8 cellular contexts compared by ENCODE assay signal in the genomic region with DNA sequence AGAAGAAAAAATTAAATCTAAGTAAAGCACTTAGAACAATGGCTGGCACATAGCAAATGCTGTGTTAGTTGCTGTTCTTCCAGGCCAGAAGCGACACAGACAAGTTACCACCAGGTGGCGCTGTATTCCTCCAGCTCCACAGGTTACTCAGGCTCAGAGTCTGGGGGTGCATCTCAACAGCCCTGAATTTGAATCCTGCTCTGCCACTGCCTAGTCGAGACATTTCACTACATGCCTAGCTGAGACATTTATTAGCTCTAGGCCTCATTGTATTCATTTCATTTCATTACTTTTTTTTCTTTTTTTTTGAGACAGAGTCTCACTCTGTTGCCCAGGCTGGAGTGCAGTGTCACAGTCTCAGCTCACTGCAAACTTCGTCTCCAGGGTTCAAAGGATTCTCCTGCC. TPM values are rescaled to one million over a fixed set of nuclear protein-coding genes. Genes with fewer than 3 reads are reported as not detected.
DNase-seq lines count a peak whose midpoint lies in the region; ATAC-seq and TF ChIP-seq lines count a peak whose summit lies in the region.

No MANE protein-coding gene starts in this region.

- peaks cover 24% of the 10 kb centered on the region for H3K27me3 ChIP-seq in MG63
- peaks cover 0 to 46% (median 13%) of the 10 kb centered on the region in 7 donors for H3K27me3 ChIP-seq in heart right ventricle

- H3K4me3 Mint-ChIP-seq in activated naive CD8-positive, alpha-beta T cell treated with anti-CD3 and anti-CD28 coated beads, Interleukin-2, amount 50 U/mL, for 24 hours: no peak overlapping the region

- intact Hi-C loops in heart right ventricle (cut with DNase I) (loop anchor here in 9 of 10 donors (2.0 to 10.0 kb wide), 5 partner anchors 168 to 333 kb away; partner anchors contain the start of gene HNRNPUL1 (in 1 of the 9)), posterior vena cava (cut with DNase I) (loop anchor here in 1 of 2 donors (5.0 kb wide), 3 partner anchors 168 to 408 kb away; no protein-coding TSS in a partner anchor)

- peaks cover 5% of the 10 kb centered on the region for H3K27me3 Mint-ChIP-seq in activated naive CD8-positive, alpha-beta T cell treated with anti-CD3 and anti-CD28 coated beads, Interleukin-2, amount 50 U/mL, for 24 hours

- 23 to 28% methylated on average over 4 of the region's 4 CpGs for WGBS in heart right ventricle, 2 donors

- H3K27ac ChIP-seq in heart right ventricle: no peak overlapping the region

- peak; percentile 63 for ATAC-seq in activated naive CD8-positive, alpha-beta T cell treated with anti-CD3 and anti-CD28 coated beads, Interleukin-2, amount 50 U/mL, for 24 hours
- peak in 3 of 8 donors; percentile 51 to 75 (median 66) for ATAC-seq in heart right ventricle
- ATAC-seq in GM18505 (IDR thresholded peaks at IDR 0.05; ENCODE audit: unreplicated experiment): no peak

- peak; percentile 65 to 91 (median 83) for TF ChIP-seq CTCF in heart right ventricle (IDR thresholded peaks at IDR 0.05)

- no peak for TF ChIP-seq POLR2A in GM18505 (IDR thresholded peaks at IDR 0.05; ENCODE audit: borderline replicate concordance, extremely low read depth, insufficient read depth, insufficient read length)

- H3K4me3 ChIP-seq in MG63 (no peak overlapping the region), heart right ventricle (no peak overlapping the region)

- H3K4me1 ChIP-seq in heart right ventricle: no peaks in the 10 kb centered on the region

- H3K4me1 Mint-ChIP-seq in activated naive CD8-positive, alpha-beta T cell treated with anti-CD3 and anti-CD28 coated beads, Interleukin-2, amount 50 U/mL, for 24 hours: peaks cover 11% of the 10 kb centered on the region

- no peaks in the 10 kb centered on the region for H3K9me3 Mint-ChIP-seq in activated naive CD8-positive, alpha-beta T cell treated with anti-CD3 and anti-CD28 coated beads, Interleukin-2, amount 50 U/mL, for 24 hours

- no peaks in the 10 kb centered on the region for H3K36me3 ChIP-seq in MG63
- H3K36me3 ChIP-seq in heart right ventricle: no peaks in the 10 kb centered on the region

- DNase-seq in EL (peak; percentile 59), MG63 (peak; percentile 56), SW480 (ENCODE audit: low spot score) (peak; percentile 70), heart right ventricle (peak; percentile 39 to 54), retina (peak; percentile 61), posterior vena cava (ENCODE audit: low spot score) (no peak)
- DNase-seq in activated naive CD8-positive, alpha-beta T cell treated with anti-CD3 and anti-CD28 coated beads, Interleukin-2, amount 50 U/mL, for 24 hours: peak; percentile 80

- H3K9me3 ChIP-seq in MG63 (0 out of 2 replicates have a peak, but pooled peaks cover 3% of the 10 kb centered on the region), heart right ventricle (no peaks in the 10 kb centered on the region)

- H3K27ac Mint-ChIP-seq in activated naive CD8-positive, alpha-beta T cell treated with anti-CD3 and anti-CD28 coated beads, Interleukin-2, amount 50 U/mL, for 24 hours: no peak overlapping the region

- no peaks in the 10 kb centered on the region for H3K36me3 Mint-ChIP-seq in activated naive CD8-positive, alpha-beta T cell treated with anti-CD3 and anti-CD28 coated beads, Interleukin-2, amount 50 U/mL, for 24 hours (ENCODE audit: low read depth)

RNA-seq across cellular contexts. Expression of gene CYP2B6, which starts 16.4 kb away (rescaled TPM):
- not detected in 2 replicates for total RNA-seq in MG63 (2014; rRNA removed; shearing (Covaris generic); ENCODE audit: low replicate concordance)
- total RNA-seq in heart right ventricle (not detected), posterior vena cava (not detected)
- not detected for polyA plus RNA-seq in heart right ventricle
